In genomic region chr7:144487906-144488305, GRCh38 we compare ENCODE assay signal across 18 cellular contexts.
A peak's percentile ranks its signal among the peaks of the same experiment; 100 is the strongest.
DNase-seq lines count a peak whose midpoint lies in the region; ATAC-seq and TF ChIP-seq lines count a peak whose summit lies in the region.
"Had no signal": no experiment of that assay in that cellular context is flagged by ENCODE, and none has a peak within 500 bp of the region (broad histone marks: within the 10 kb centered on the region; RNA-seq: fewer than 3 reads in every experiment).

No MANE protein-coding gene starts in this region.

- H3K23ac ChIP-seq in mesendoderm (ENCODE audit: low read length), result no peak overlapping the region

- no peak overlapping the region for H3K56ac ChIP-seq in mesendoderm (ENCODE audit: low read length)

- H4K5ac ChIP-seq in mesendoderm (ENCODE audit: low read length), result no peak overlapping the region

- H3K4me2 ChIP-seq in mesendoderm (ENCODE audit: low read length), result no peak overlapping the region

- no peaks in the 10 kb centered on the region for H3K27me3 ChIP-seq in H7 (ENCODE audit: control insufficient read depth, insufficient read depth, low read length)
- no peaks in the 10 kb centered on the region for H3K27me3 ChIP-seq in mesendoderm (ENCODE audit: insufficient read depth, low read length, poor library complexity)
- no peaks in the 10 kb centered on the region for H3K27me3 ChIP-seq in aorta (ENCODE audit: control insufficient read depth in 1 of 2, insufficient read depth in 2 of 2, low read length in 1 of 2)

- H3K4me3 ChIP-seq in H7 (ENCODE audit: insufficient read depth, low read depth, low read length), result no peak overlapping the region
- H3K4me3 ChIP-seq in mesendoderm (ENCODE audit: low read length), result no peak overlapping the region
- no peak overlapping the region for H3K4me3 ChIP-seq in aorta (ENCODE audit: low read length in 2 of 2)

- intact Hi-C loops in aorta (cut with DNase I), result loop anchor here in 1 of 2 donors (10.0 kb wide), 1 partner anchor 467 kb away; no protein-coding TSS in a partner anchor

- WGBS in mesendoderm (ENCODE audit: extremely low coverage, insufficient coverage, low lambda C conversion rate), result no CpG with 5 or more reads among the region's 3 CpGs
- 44 to 58% methylated on average over 3 of the region's 3 CpGs for WGBS in aorta, 2 donors

- peaks cover 12% of the 10 kb centered on the region for H3K4me1 Mint-ChIP-seq in glutamatergic neuron (ENCODE audit: low read depth, unreplicated experiment)
- no peaks in the 10 kb centered on the region for H3K4me1 Mint-ChIP-seq in effector memory CD8-positive, alpha-beta T cell (ENCODE audit: low read depth in 2 of 2)

- H2BK5ac ChIP-seq in mesendoderm (ENCODE audit: low read length), result no peak overlapping the region

- H3K27ac ChIP-seq in mesendoderm (ENCODE audit: low read depth, low read length), result no peak overlapping the region
- H3K27ac ChIP-seq in aorta (ENCODE audit: low read depth in 1 of 2, low read length in 2 of 2), result no peak overlapping the region

- no peaks in the 10 kb centered on the region for H3K79me1 ChIP-seq in mesendoderm (ENCODE audit: low read length)

- H3K36me3 ChIP-seq in H7 (replicated peaks; ENCODE audit: control insufficient read depth, insufficient read depth, low read length), result no peaks in the 10 kb centered on the region
- H3K36me3 ChIP-seq in mesendoderm (ENCODE audit: control insufficient read depth, insufficient read depth, low read length), result no peaks in the 10 kb centered on the region
- H3K36me3 ChIP-seq in aorta (ENCODE audit: control insufficient read depth in 1 of 2, insufficient read depth in 2 of 2, low read length in 1 of 2), result no peaks in the 10 kb centered on the region

- H3K9me3 Mint-ChIP-seq in glutamatergic neuron (ENCODE audit: unreplicated experiment), result no peaks in the 10 kb centered on the region
- no peaks in the 10 kb centered on the region for H3K9me3 Mint-ChIP-seq in effector memory CD8-positive, alpha-beta T cell

- no peak overlapping the region for H3K4ac ChIP-seq in mesendoderm (ENCODE audit: low read depth, low read length)

- peak overlapping the region; percentile 1 for H3K4me3 Mint-ChIP-seq in glutamatergic neuron (ENCODE audit: unreplicated experiment)
- no peak overlapping the region for H3K4me3 Mint-ChIP-seq in effector memory CD8-positive, alpha-beta T cell
- H3K4me3 Mint-ChIP-seq: CD14-positive monocyte had no signal

- no peak overlapping the region for H4K8ac ChIP-seq in mesendoderm (ENCODE audit: low read depth, low read length)

- no peaks in the 10 kb centered on the region for H3K79me2 ChIP-seq in mesendoderm (ENCODE audit: control insufficient read depth, insufficient read depth, low read length)

- ATAC-seq in effector memory CD8-positive, alpha-beta T cell (replicated peaks), result no peak
- ATAC-seq in aorta (ENCODE audit: low FRiP score), result no peak

- H3K27ac Mint-ChIP-seq in glutamatergic neuron (ENCODE audit: unreplicated experiment), result no peak overlapping the region
- no peak overlapping the region for H3K27ac Mint-ChIP-seq in effector memory CD8-positive, alpha-beta T cell
- H3K27ac Mint-ChIP-seq: CD14-positive monocyte had no signal

- H2AK5ac ChIP-seq in mesendoderm (ENCODE audit: low read length), result no peak overlapping the region

- no peak overlapping the region for H2BK120ac ChIP-seq in mesendoderm (ENCODE audit: low read depth, low read length)

- TF ChIP-seq CTCF in glutamatergic neuron (IDR thresholded peaks at IDR 0.05; ENCODE audit: partially characterized antibody, unreplicated experiment), result no peak

- no peaks in the 10 kb centered on the region for H3K9me3 ChIP-seq in aorta (ENCODE audit: control insufficient read depth, low read length)

- no peak overlapping the region for H2BK15ac ChIP-seq in mesendoderm (replicated peaks; ENCODE audit: low read depth)

- no peak overlapping the region for H3K18ac ChIP-seq in mesendoderm (ENCODE audit: low read length)

- no peak overlapping the region for H3K9ac ChIP-seq in mesendoderm (ENCODE audit: low read length)

- no peaks in the 10 kb centered on the region for H3K27me3 Mint-ChIP-seq in glutamatergic neuron (ENCODE audit: unreplicated experiment)
- H3K27me3 Mint-ChIP-seq in effector memory CD8-positive, alpha-beta T cell, result no peaks in the 10 kb centered on the region

- H3K4me1 ChIP-seq in mesendoderm (ENCODE audit: control insufficient read depth, low read depth, low read length), result no peaks in the 10 kb centered on the region
- H3K4me1 ChIP-seq in aorta (ENCODE audit: control insufficient read depth in 1 of 2, insufficient read depth in 2 of 2, low read length in 2 of 2), result no peaks in the 10 kb centered on the region

- DNase-seq in H7 (peak; percentile 35), NCI-H69 (lab: John Stamatoyannopoulos, UW) (peak; percentile 53), glutamatergic neuron (peak; percentile 54), mesendoderm (peak; percentile 87), GM19240 (ENCODE audit: insufficient read length, low spot score) (no peak), aorta (no peak), NCI-H446 treated with DMSO at 0.1 percent for 48 hours (lab: John Stamatoyannopoulos, UW) (no peak)
- no peak for DNase-seq in effector memory CD8-positive, alpha-beta T cell
- DNase-seq: ACHN, AML-193, COR-L47, DMS153, EL, NCI-H187, NCI-H510A treated with DMSO at 0.1 percent for 48 hours, OCI-M1, RPMI8226 had no signal

- H3K36me3 Mint-ChIP-seq in glutamatergic neuron (ENCODE audit: unreplicated experiment), result no peaks in the 10 kb centered on the region
- H3K36me3 Mint-ChIP-seq in effector memory CD8-positive, alpha-beta T cell (ENCODE audit: insufficient read depth), result no peaks in the 10 kb centered on the region

Comparison
In these comparisons a context has a peak if more than half of its experiments do, and no peak if none do; other contexts are left out.
1. DNase-seq: peak in H7 (single experiment), NCI-H69 (single experiment), glutamatergic neuron (single experiment) and mesendoderm (single experiment); none in effector memory CD8-positive, alpha-beta T cell (0 of 3), GM19240 (single experiment), aorta (0 of 2) and NCI-H446 treated with DMSO at 0.1 percent for 48 hours (single experiment).